In the genomic region with DNA sequence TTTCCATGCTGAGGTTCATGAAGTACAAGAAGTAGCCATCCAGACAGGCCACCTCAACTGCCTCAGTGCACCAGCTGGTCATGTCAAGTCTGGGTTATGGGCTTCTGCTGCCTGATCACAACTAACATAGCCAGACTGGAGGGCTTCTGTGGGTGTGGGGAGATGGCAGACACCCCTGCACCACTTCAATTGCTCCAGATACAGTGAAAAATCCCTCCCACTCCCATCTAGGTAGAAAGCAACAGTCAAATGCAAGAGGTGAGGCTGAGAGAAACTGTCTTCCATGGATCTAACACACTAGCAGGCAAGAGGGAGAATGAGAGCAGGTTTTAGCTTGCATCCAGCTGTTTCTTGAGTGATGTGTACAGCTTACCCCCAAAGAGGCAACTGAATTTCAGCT, we compare ENCODE assay signal across 25 cellular contexts. TPM values are rescaled to one million over a fixed set of nuclear protein-coding genes. Genes with fewer than 3 reads are reported as not detected.
"Had no signal": no experiment of that assay in that cellular context is flagged by ENCODE, and none has a peak within 500 bp of the region (broad histone marks: within the 10 kb centered on the region; RNA-seq: fewer than 3 reads in every experiment).

No MANE protein-coding gene starts in this region.

- ATAC-seq: activated CD8-positive, alpha-beta T cell treated with anti-CD3 and anti-CD28 coated beads for 36 hours; activated naive CD8-positive, alpha-beta T cell treated with anti-CD3 and anti-CD28 coated beads, Interleukin-2, amount 50 U/mL, for 24 hours; activated T-cell treated with anti-CD3 and anti-CD28 coated beads, Interleukin-2, amount 50 U/mL, for 4 hours; K562; Panc1 had no signal

- H3K4me3 Mint-ChIP-seq: activated CD4-positive, alpha-beta T cell treated with anti-CD3 and anti-CD28 coated beads, Interleukin-2, amount 10 ng/mL, durations not matched to agents 24 days and 14 days; activated CD8-positive, alpha-beta T cell treated with anti-CD3 and anti-CD28 coated beads for 36 hours; activated naive CD4-positive, alpha-beta T cell treated with anti-CD3 and anti-CD28 coated beads, Interleukin-2, amount 10 ng/mL, durations not matched to agents 7 days and 5 days; activated naive CD8-positive, alpha-beta T cell; activated naive CD8-positive, alpha-beta T cell treated with anti-CD3 and anti-CD28 coated beads, Interleukin-2, amount 50 U/mL, for 24 hours; activated T-cell treated with anti-CD3 and anti-CD28 coated beads, Interleukin-2, amount 50 U/mL, for 4 hours; T-helper 1 cell treated with Interleukin-12 subunit alpha and Interleukin-12 subunit beta and Interleukin-4 antibody, amounts not matched to agents 30 μg/mL and 1 μg/mL, for 36 hours; T-helper 2 cell treated with Interferon-gamma antibody and Interleukin-4, amounts not matched to agents 5 μg/mL and 100 μg/mL, for 36 hours had no signal

- H3K27ac Mint-ChIP-seq: activated CD4-positive, alpha-beta T cell treated with anti-CD3 and anti-CD28 coated beads, Interleukin-2, amount 10 ng/mL, durations not matched to agents 24 days and 14 days; activated CD8-positive, alpha-beta T cell treated with anti-CD3 and anti-CD28 coated beads for 36 hours; activated naive CD4-positive, alpha-beta T cell treated with anti-CD3 and anti-CD28 coated beads, Interleukin-2, amount 10 ng/mL, durations not matched to agents 7 days and 5 days; activated naive CD8-positive, alpha-beta T cell; activated naive CD8-positive, alpha-beta T cell treated with anti-CD3 and anti-CD28 coated beads, Interleukin-2, amount 50 U/mL, for 24 hours; T-helper 2 cell treated with Interferon-gamma antibody and Interleukin-4, amounts not matched to agents 5 μg/mL and 100 μg/mL, for 36 hours had no signal

- H3K27me3 Mint-ChIP-seq: activated CD8-positive, alpha-beta T cell treated with anti-CD3 and anti-CD28 coated beads for 36 hours; activated naive CD8-positive, alpha-beta T cell; activated naive CD8-positive, alpha-beta T cell treated with anti-CD3 and anti-CD28 coated beads, Interleukin-2, amount 50 U/mL, for 24 hours had no signal

- H3K27me3 ChIP-seq: SJSA1 had no signal

- H3K9me3 Mint-ChIP-seq: activated CD4-positive, alpha-beta T cell treated with anti-CD3 and anti-CD28 coated beads, Interleukin-2, amount 10 ng/mL, durations not matched to agents 24 days and 14 days; activated CD8-positive, alpha-beta T cell treated with anti-CD3 and anti-CD28 coated beads for 36 hours; activated naive CD4-positive, alpha-beta T cell treated with anti-CD3 and anti-CD28 coated beads, Interleukin-2, amount 10 ng/mL, durations not matched to agents 7 days and 5 days; activated naive CD8-positive, alpha-beta T cell treated with anti-CD3 and anti-CD28 coated beads, Interleukin-2, amount 50 U/mL, for 24 hours; activated T-cell treated with anti-CD3 and anti-CD28 coated beads, Interleukin-2, amount 50 U/mL, for 4 hours; T-helper 1 cell treated with Interleukin-12 subunit alpha and Interleukin-12 subunit beta and Interleukin-4 antibody, amounts not matched to agents 30 μg/mL and 1 μg/mL, for 36 hours; T-helper 2 cell treated with Interferon-gamma antibody and Interleukin-4, amounts not matched to agents 5 μg/mL and 100 μg/mL, for 36 hours had no signal

- H3K36me3 Mint-ChIP-seq: activated naive CD4-positive, alpha-beta T cell treated with anti-CD3 and anti-CD28 coated beads, Interleukin-2, amount 10 ng/mL, durations not matched to agents 7 days and 5 days; activated naive CD8-positive, alpha-beta T cell had no signal

- DNase-seq: activated CD4-positive, alpha-beta T cell treated with anti-CD3 and anti-CD28 coated beads, Interleukin-2, amount 10 ng/mL, durations not matched to agents 24 days and 14 days; activated CD4-positive, alpha-beta T cell treated with anti-CD3 and anti-CD28 coated beads, Interleukin-2, amount 50 U/mL, for 4 hours; activated CD8-positive, alpha-beta T cell treated with anti-CD3 and anti-CD28 coated beads for 36 hours; activated effector memory CD4-positive, alpha-beta T cell treated with Interleukin-2 at 50 U/mL for 16 hours; activated naive CD4-positive, alpha-beta T cell treated with anti-CD3 and anti-CD28 coated beads, Interleukin-2, amount 10 ng/mL, durations not matched to agents 7 days and 5 days; activated naive CD8-positive, alpha-beta T cell treated with anti-CD3 and anti-CD28 coated beads, Interleukin-2, amount 50 U/mL, for 24 hours; activated T-cell treated with anti-CD3 and anti-CD28 coated beads, Interleukin-2, amount 50 U/mL, for 4 hours; aorta; NCI-H1105; NCI-H1417 treated with DMSO at 0.1 percent for 48 hours; NCI-H187 treated with DMSO at 0.1 percent for 48 hours; NCI-H2081; NCI-H2171 treated with DMSO at 0.1 percent for 48 hours; NCI-H2227 treated with DMSO at 0.1 percent for 48 hours; NCI-H446 treated with DMSO at 0.1 percent for 48 hours; NCI-H524 treated with DMSO at 0.1 percent for 48 hours; SHP77 treated with DMSO at 0.1 percent for 48 hours; SK-N-SH had no signal

- H3K27ac ChIP-seq: SJSA1 had no signal

- H3K4me1 Mint-ChIP-seq: activated naive CD8-positive, alpha-beta T cell treated with anti-CD3 and anti-CD28 coated beads, Interleukin-2, amount 50 U/mL, for 24 hours had no signal

RNA-seq across cellular contexts. Expression of gene KCNA2, which starts 10.8 kb away (rescaled TPM):
- total RNA-seq: K562, MCF 10A, SJSA1 had no signal
